In the genomic region with DNA sequence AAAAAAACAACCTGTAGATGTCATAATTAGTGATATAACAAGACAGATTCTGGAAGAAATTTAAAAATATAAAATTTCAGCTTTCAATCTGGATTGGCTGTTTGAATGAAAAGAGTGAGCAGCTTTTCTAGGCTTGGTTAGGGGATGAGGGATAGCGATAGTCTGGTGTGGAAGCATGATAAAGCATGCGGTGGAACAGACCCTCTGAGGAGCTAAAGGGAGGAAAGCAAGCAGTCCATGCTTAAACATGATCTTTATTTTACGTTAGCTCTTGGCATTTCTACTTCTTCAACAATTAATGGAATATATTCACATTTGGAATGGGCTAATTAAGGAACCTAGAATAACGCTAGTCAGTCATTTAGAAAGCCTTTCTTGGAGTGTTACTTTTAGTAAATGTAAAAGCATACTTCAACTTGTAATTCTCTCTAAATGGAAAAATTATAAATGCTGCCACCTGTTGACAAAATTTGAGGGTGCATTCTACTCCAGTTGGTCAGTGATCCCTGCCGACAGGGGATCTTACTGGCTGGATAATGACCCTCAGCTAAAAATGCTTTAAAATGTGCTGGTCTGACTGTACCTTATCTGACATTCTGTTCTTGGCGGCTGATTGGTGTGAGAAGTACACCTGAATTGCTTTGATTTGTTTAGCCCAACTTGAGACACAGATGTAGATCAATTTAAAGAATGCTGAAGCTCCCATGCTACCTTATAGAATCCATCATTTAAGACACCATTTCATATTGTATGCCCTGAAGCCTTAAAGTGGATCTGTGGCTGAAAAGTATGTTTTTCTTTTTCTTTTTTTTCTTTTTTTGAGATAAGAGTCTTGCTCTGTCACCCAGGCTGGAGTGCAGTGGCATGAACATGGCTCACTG, we compare ENCODE assay signal across 8 cellular contexts.
A peak's percentile ranks its signal among the peaks of the same experiment; 100 is the strongest.
DNase-seq lines count a peak whose midpoint lies in the region; ATAC-seq and TF ChIP-seq lines count a peak whose summit lies in the region.

No MANE protein-coding gene starts in this region.

- no peaks in the 10 kb centered on the region for H3K27me3 Mint-ChIP-seq in MCF 10A (ENCODE audit: insufficient read depth, unreplicated experiment)

- H3K36me3 ChIP-seq in kidney epithelial cell (ENCODE audit: control insufficient read depth, insufficient read depth, low read length) (no peaks in the 10 kb centered on the region), upper lobe of right lung (no peaks in the 10 kb centered on the region)

- H3K9me3 ChIP-seq in upper lobe of right lung, result no peaks in the 10 kb centered on the region

- H3K27ac ChIP-seq in upper lobe of right lung, result no peak overlapping the region

- TF ChIP-seq CTCF in HFF-Myc (IDR thresholded peaks at IDR 0.05; ENCODE audit: low read depth, low read length, missing control alignments) (peak; percentile 48), MCF 10A (IDR thresholded peaks at IDR 0.05; ENCODE audit: unreplicated experiment) (peak; percentile 56), kidney epithelial cell (IDR thresholded peaks at IDR 0.05; ENCODE audit: insufficient read depth, low read length, poor library complexity, severe bottlenecking) (peak; percentile 64), upper lobe of right lung (IDR thresholded peaks at IDR 0.05) (peak; percentile 67)

- no peak overlapping the region for H3K27ac Mint-ChIP-seq in MCF 10A (ENCODE audit: low read depth, unreplicated experiment)

- H3K27me3 ChIP-seq in kidney epithelial cell (ENCODE audit: control insufficient read depth, insufficient read depth, low read length), result no peaks in the 10 kb centered on the region
- no peaks in the 10 kb centered on the region for H3K27me3 ChIP-seq in upper lobe of right lung

- CTCF ChIA-PET in MCF 10A (lab: Yijun Ruan, JAX), result interaction anchor here (0.5 to 5.6 kb wide), 59 partner anchors 8 to 1126 kb away, joined by 3 to 101 read pairs (median 5); a partner anchor contains a TSS

- H3K36me3 Mint-ChIP-seq in MCF 10A (ENCODE audit: insufficient read depth, unreplicated experiment), result peaks cover 19% of the 10 kb centered on the region

- H3K4me3 ChIP-seq in HFF-Myc (replicated peaks; ENCODE audit: low read depth, low read length), result no peak overlapping the region
- H3K4me3 ChIP-seq in kidney epithelial cell (ENCODE audit: low read depth, low read length), result no peak overlapping the region
- no peak overlapping the region for H3K4me3 ChIP-seq in upper lobe of right lung

- intact Hi-C loops in MCF 10A (cut with micrococcal nuclease) (loop anchor here (1.0 to 10.0 kb wide), 4 partner anchors 60 to 344 kb away; a partner anchor contains a TSS), upper lobe of right lung (cut with DNase I) (loop anchor here (10.0 kb wide), 1 partner anchor 134 kb away; no protein-coding TSS in a partner anchor)

- no TSS peak for BruUV-seq in MCF 10A (replicated peaks; lab: Mats Ljungman, UMichigan)

- POLR2A ChIA-PET in MCF 10A (lab: Yijun Ruan, JAX), result interaction anchor here (0.5 to 3.3 kb wide), 9 partner anchors 9 to 186 kb away, joined by 3 to 11 read pairs (median 3); a partner anchor contains a TSS

- no peak overlapping the region for H3K4me3 Mint-ChIP-seq in MCF 10A (ENCODE audit: unreplicated experiment)

- no peaks in the 10 kb centered on the region for H3K9me3 Mint-ChIP-seq in MCF 10A (ENCODE audit: unreplicated experiment)

- peak; percentile 76 for ATAC-seq in upper lobe of right lung

- DNase-seq in NCI-H1092 treated with DMSO at 0.1 percent for 48 hours (lab: John Stamatoyannopoulos, UW) (peak; percentile 9), NCI-H1092 (lab: John Stamatoyannopoulos, UW) (no peak), HFF-Myc (ENCODE audit: extremely low read depth, low read depth) (peak; percentile 40), NCI-H526 (lab: John Stamatoyannopoulos, UW) (peak; percentile 46 to 65), MCF 10A (ENCODE audit: unreplicated experiment) (peak; percentile 61), kidney epithelial cell (ENCODE audit: low read depth) (peak; percentile 18), upper lobe of right lung (no peak)
- DNase-seq in stimulated activated naive CD4-positive, alpha-beta T cell treated with Interleukin-2 at 50 U/mL for 16 hours (lab: John Stamatoyannopoulos, UW), result no peak

- H3K4me1 ChIP-seq in upper lobe of right lung, result no peaks in the 10 kb centered on the region

- no peaks in the 10 kb centered on the region for H3K4me1 Mint-ChIP-seq in MCF 10A (ENCODE audit: insufficient read depth, unreplicated experiment)

Comparison
In these comparisons a context has a peak if more than half of its experiments do, and no peak if none do; other contexts are left out.
1. DNase-seq: peak in NCI-H1092 treated with DMSO at 0.1 percent for 48 hours (single experiment), HFF-Myc (single experiment), NCI-H526 (2 of 2), MCF 10A (single experiment) and kidney epithelial cell (single experiment); none in NCI-H1092 (single experiment), upper lobe of right lung (single experiment) and stimulated activated naive CD4-positive, alpha-beta T cell treated with Interleukin-2 at 50 U/mL for 16 hours (single experiment).
2. Peak in every context shown above with its lines, with median percentiles within 50 percentile points of each other: CTCF ChIP-seq.